Comparison of ENCODE assay signal across 15 cellular contexts in the genomic region with DNA sequence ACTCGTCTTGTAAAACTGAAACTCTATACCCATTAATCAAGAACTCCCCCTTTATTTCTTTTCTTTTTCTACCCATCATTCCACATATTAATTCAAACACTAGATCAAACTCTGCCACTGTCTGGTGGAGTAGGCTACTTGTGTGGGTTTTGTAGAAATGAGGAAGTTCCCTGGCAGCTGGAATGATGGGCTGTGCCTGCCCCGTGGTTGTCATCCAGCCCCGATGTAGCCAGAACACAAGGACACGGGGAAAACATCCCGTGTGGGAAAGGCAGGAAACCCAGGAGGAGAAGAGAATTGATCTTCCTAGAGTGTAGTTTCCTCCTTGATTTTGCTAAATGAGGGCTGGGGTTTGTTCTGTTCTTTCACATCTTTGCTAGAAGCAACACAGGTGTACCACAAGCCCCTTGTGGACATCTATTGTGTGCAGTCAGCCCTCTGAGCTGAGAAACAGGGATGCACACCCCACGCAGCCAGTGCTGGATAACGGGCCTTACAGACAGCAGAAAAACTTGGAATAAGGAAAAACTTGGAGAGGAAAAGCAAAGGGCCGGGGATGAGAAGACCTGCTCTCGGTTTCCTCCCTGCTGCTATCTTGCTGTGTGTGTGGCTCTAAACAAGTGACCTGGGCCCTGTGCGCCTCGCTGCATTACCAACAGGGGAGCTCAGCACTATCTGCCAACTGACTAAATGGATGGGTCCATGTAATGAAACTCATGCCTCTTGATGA.
DNase-seq lines count a peak whose midpoint lies in the region; ATAC-seq lines count a peak whose summit lies in the region.
"Had no signal": no experiment of that assay in that cellular context is flagged by ENCODE, and none has a peak within 500 bp of the region (broad histone marks: within the 10 kb centered on the region; RNA-seq: fewer than 3 reads in every experiment).

No MANE protein-coding gene starts in this region.

- no peak for DNase-seq in CD4-positive, CD25-positive, alpha-beta regulatory T cell
- peak; percentile 49 to 77 for DNase-seq in Kasumi-1 (lab: John Stamatoyannopoulos, UW)
- no peak for DNase-seq in activated CD4-positive, alpha-beta memory T cell treated with anti-CD3 and anti-CD28 coated beads, Interleukin-2, amount 10 ng/mL, durations not matched to agents 7 days and 5 days
- peak in 4 of 9 donors; percentile 20 to 52 (median 36) for DNase-seq in naive thymus-derived CD4-positive, alpha-beta T cell
- DNase-seq in NCI-H146 treated with DMSO at 0.1 percent for 48 hours (lab: John Stamatoyannopoulos, UW; ENCODE audit: unreplicated experiment): no peak
- no peak for DNase-seq in activated gamma-delta T cell (lab: John Stamatoyannopoulos, UW)
- DNase-seq: gastrocnemius medialis; KG1; mucosa of descending colon; NCI-H2171; stimulated activated CD4-positive, alpha-beta T cell treated with anti-CD3 and anti-CD28 coated beads, Interleukin-1b, Interleukin-23, amount 100 ng/mL, for 48 hours had no signal

- peaks cover 0 to 2% (median 0%) of the 10 kb centered on the region in 7 donors for H3K9me3 Mint-ChIP-seq in CD4-positive, CD25-positive, alpha-beta regulatory T cell
- no peaks in the 10 kb centered on the region for H3K9me3 Mint-ChIP-seq in activated CD4-positive, alpha-beta memory T cell treated with anti-CD3 and anti-CD28 coated beads, Interleukin-2, amount 10 ng/mL, durations not matched to agents 7 days and 5 days
- no peaks in the 10 kb centered on the region for H3K9me3 Mint-ChIP-seq in naive thymus-derived CD4-positive, alpha-beta T cell
- H3K9me3 Mint-ChIP-seq: CD14-positive monocyte had no signal

- H3K36me3 Mint-ChIP-seq in CD4-positive, CD25-positive, alpha-beta regulatory T cell: peaks cover 31% of the 10 kb centered on the region
- H3K36me3 Mint-ChIP-seq in activated CD4-positive, alpha-beta memory T cell treated with anti-CD3 and anti-CD28 coated beads, Interleukin-2, amount 10 ng/mL, durations not matched to agents 7 days and 5 days (ENCODE audit: low read depth): peaks cover 26% of the 10 kb centered on the region
- peaks cover 7 to 34% (median 32%) of the 10 kb centered on the region in 5 donors for H3K36me3 Mint-ChIP-seq in naive thymus-derived CD4-positive, alpha-beta T cell
- H3K36me3 Mint-ChIP-seq: CD14-positive monocyte had no signal

- ATAC-seq in CD4-positive, CD25-positive, alpha-beta regulatory T cell (ENCODE audit: low read depth in 2 of 2): peak in 1 of 2 donors; percentile 15
- ATAC-seq in naive thymus-derived CD4-positive, alpha-beta T cell: peak; percentile 43
- no peak for ATAC-seq in HG02840 (IDR thresholded peaks at IDR 0.05; ENCODE audit: low FRiP score, unreplicated experiment)
- no peak for ATAC-seq in HG03378 (IDR thresholded peaks at IDR 0.05; ENCODE audit: unreplicated experiment)
- ATAC-seq: gastrocnemius medialis had no signal

- intact Hi-C loops in naive thymus-derived CD4-positive, alpha-beta T cell (cut with micrococcal nuclease): loop anchor here (1.0 to 10.0 kb wide), 8 partner anchors 10 to 1269 kb away; a partner anchor contains a TSS

- H3K27me3 ChIP-seq in CD4-positive, CD25-positive, alpha-beta regulatory T cell (ENCODE audit: control insufficient read depth, insufficient read depth, low read length): no peaks in the 10 kb centered on the region
- no peaks in the 10 kb centered on the region for H3K27me3 ChIP-seq in naive thymus-derived CD4-positive, alpha-beta T cell (ENCODE audit: control insufficient read depth in 2 of 2, insufficient read depth in 2 of 2, low read length in 2 of 2)
- H3K27me3 ChIP-seq: gastrocnemius medialis had no signal

- CTCF ChIA-PET in activated CD4-positive, alpha-beta memory T cell treated with anti-CD3 and anti-CD28 coated beads, Interleukin-2, amount 10 ng/mL, durations not matched to agents 7 days and 5 days (lab: Charles Lee): interaction anchor here (0.5 to 2.7 kb wide), 7 partner anchors 32 to 188 kb away, joined by 3 to 10 read pairs (median 4); a partner anchor contains a TSS
- CTCF ChIA-PET in naive thymus-derived CD4-positive, alpha-beta T cell (lab: Charles Lee): interaction anchor here (0.9 to 3.5 kb wide), 10 partner anchors 9 to 132 kb away, joined by 3 to 34 read pairs (median 4); a partner anchor contains a TSS

- peaks cover 27 to 90% (median 50%) of the 10 kb centered on the region in 4 donors for H3K4me1 Mint-ChIP-seq in CD4-positive, CD25-positive, alpha-beta regulatory T cell
- peaks cover 72% of the 10 kb centered on the region for H3K4me1 Mint-ChIP-seq in activated CD4-positive, alpha-beta memory T cell treated with anti-CD3 and anti-CD28 coated beads, Interleukin-2, amount 10 ng/mL, durations not matched to agents 7 days and 5 days
- peaks cover 61 to 92% (median 86%) of the 10 kb centered on the region in 7 donors for H3K4me1 Mint-ChIP-seq in naive thymus-derived CD4-positive, alpha-beta T cell

- no peaks in the 10 kb centered on the region for H3K36me3 ChIP-seq in CD4-positive, CD25-positive, alpha-beta regulatory T cell (ENCODE audit: control insufficient read depth, insufficient read depth, low read length)
- peaks cover 0 to 4% (median 0%) of the 10 kb centered on the region in 3 experiments for H3K36me3 ChIP-seq in naive thymus-derived CD4-positive, alpha-beta T cell (ENCODE audit: control insufficient read depth in 2 of 3, insufficient read depth in 3 of 3, low read length in 3 of 3)
- H3K36me3 ChIP-seq: gastrocnemius medialis had no signal

- peaks cover 53% of the 10 kb centered on the region for H3K4me1 ChIP-seq in CD4-positive, CD25-positive, alpha-beta regulatory T cell (ENCODE audit: control insufficient read depth, insufficient read depth, low read length, poor library complexity, severe bottlenecking)
- H3K4me1 ChIP-seq in naive thymus-derived CD4-positive, alpha-beta T cell (ENCODE audit: control insufficient read depth in 2 of 2, insufficient read depth in 2 of 2, low read length in 2 of 2): peaks cover 82 to 85% of the 10 kb centered on the region in 2 donors
- H3K4me1 ChIP-seq: gastrocnemius medialis had no signal

- peak overlapping the region; percentile 46 to 79 (median 69) for H3K4me3 Mint-ChIP-seq in CD4-positive, CD25-positive, alpha-beta regulatory T cell
- H3K4me3 Mint-ChIP-seq in activated CD4-positive, alpha-beta memory T cell treated with anti-CD3 and anti-CD28 coated beads, Interleukin-2, amount 10 ng/mL, durations not matched to agents 7 days and 5 days: no peak overlapping the region
- peak overlapping the region; percentile 78 to 88 (median 82) for H3K4me3 Mint-ChIP-seq in naive thymus-derived CD4-positive, alpha-beta T cell

- POLR2A ChIA-PET in activated CD4-positive, alpha-beta memory T cell treated with anti-CD3 and anti-CD28 coated beads, Interleukin-2, amount 10 ng/mL, durations not matched to agents 7 days and 5 days (lab: Charles Lee): interaction anchor here (0.7 to 2.7 kb wide), 7 partner anchors 16 to 276 kb away, joined by 3 to 14 read pairs (median 3); a partner anchor contains a TSS
- POLR2A ChIA-PET in naive thymus-derived CD4-positive, alpha-beta T cell (lab: Charles Lee): interaction anchor here (0.6 to 8.7 kb wide), 15 partner anchors 14 to 131 kb away, joined by 3 to 140 read pairs (median 5); a partner anchor contains a TSS

- H3K27me3 Mint-ChIP-seq in CD4-positive, CD25-positive, alpha-beta regulatory T cell: no peaks in the 10 kb centered on the region
- peaks cover 15% of the 10 kb centered on the region for H3K27me3 Mint-ChIP-seq in activated CD4-positive, alpha-beta memory T cell treated with anti-CD3 and anti-CD28 coated beads, Interleukin-2, amount 10 ng/mL, durations not matched to agents 7 days and 5 days
- no peaks in the 10 kb centered on the region for H3K27me3 Mint-ChIP-seq in naive thymus-derived CD4-positive, alpha-beta T cell

- peak overlapping the region; percentile 75 to 95 (median 85) for H3K27ac Mint-ChIP-seq in CD4-positive, CD25-positive, alpha-beta regulatory T cell
- peak overlapping the region; percentile 76 for H3K27ac Mint-ChIP-seq in activated CD4-positive, alpha-beta memory T cell treated with anti-CD3 and anti-CD28 coated beads, Interleukin-2, amount 10 ng/mL, durations not matched to agents 7 days and 5 days
- peak overlapping the region; percentile 85 to 98 (median 93) for H3K27ac Mint-ChIP-seq in naive thymus-derived CD4-positive, alpha-beta T cell
- H3K27ac Mint-ChIP-seq: progenitor cell of endocrine pancreas had no signal

- no peaks in the 10 kb centered on the region for H3K9me3 ChIP-seq in CD4-positive, CD25-positive, alpha-beta regulatory T cell (ENCODE audit: control insufficient read depth in 2 of 2, low read length in 2 of 2)
- no peaks in the 10 kb centered on the region for H3K9me3 ChIP-seq in naive thymus-derived CD4-positive, alpha-beta T cell (ENCODE audit: control insufficient read depth in 2 of 3, low read length in 3 of 3)
- H3K9me3 ChIP-seq: gastrocnemius medialis, mucosa of descending colon had no signal

- peak overlapping the region; percentile 75 for H3K4me3 ChIP-seq in CD4-positive, CD25-positive, alpha-beta regulatory T cell (ENCODE audit: low read depth, low read length)
- H3K4me3 ChIP-seq in naive thymus-derived CD4-positive, alpha-beta T cell (ENCODE audit: low read length): peak overlapping the region; percentile 39
- H3K4me3 ChIP-seq: gastrocnemius medialis, mucosa of descending colon had no signal

- H3K27ac ChIP-seq in CD4-positive, CD25-positive, alpha-beta regulatory T cell (ENCODE audit: insufficient read depth, low read length, poor library complexity, severe bottlenecking): peak overlapping the region; percentile 48
- peak overlapping the region; percentile 66 for H3K27ac ChIP-seq in naive thymus-derived CD4-positive, alpha-beta T cell (ENCODE audit: low read depth, low read length)
- H3K27ac ChIP-seq: gastrocnemius medialis had no signal

Comparison
In these comparisons a context has a peak if more than half of its experiments do, and no peak if none do; other contexts are left out.
1. DNase-seq: peak in Kasumi-1 (2 of 2); none in CD4-positive, CD25-positive, alpha-beta regulatory T cell (0 of 3), activated CD4-positive, alpha-beta memory T cell treated with anti-CD3 and anti-CD28 coated beads, Interleukin-2, amount 10 ng/mL, durations not matched to agents 7 days and 5 days (single experiment), NCI-H146 treated with DMSO at 0.1 percent for 48 hours (single experiment) and activated gamma-delta T cell (single experiment).
2. Peak in every context shown above with its lines, with median percentiles within 50 percentile points of each other: H3K27ac Mint-ChIP-seq.